Comparison of ENCODE assay signal across 14 cellular contexts in genomic region chr12:108573310-108573709, GRCh38. TPM values are rescaled to one million over a fixed set of nuclear protein-coding genes. Genes with fewer than 3 reads are reported as not detected.
DNase-seq lines count a peak whose midpoint lies in the region; ATAC-seq, FAIRE-seq and TF ChIP-seq lines count a peak whose summit lies in the region.
"Had no signal": no experiment of that assay in that cellular context is flagged by ENCODE, and none has a peak within 500 bp of the region (broad histone marks: within the 10 kb centered on the region; RNA-seq: fewer than 3 reads in every experiment).

No MANE protein-coding gene starts in this region.

- H3K79me2 ChIP-seq in HepG2 (ENCODE audit: insufficient read depth, low read length): no peaks in the 10 kb centered on the region

- CTCF ChIA-PET in HepG2 (lab: Yijun Ruan, JAX; ENCODE audit: low intra/inter-chr PET ratio, low total read pairs): no interaction called here

- in situ Hi-C loops in HepG2 (cut with HindIII; ENCODE audit: extremely low pct_ligation_motif_present, low pct_unique_long_range_greater_than_20kb): no loop called here

- TF ChIP-seq EP300 in HepG2 (IDR thresholded peaks at IDR 0.05; ENCODE audit: low read depth in 2 of 2, low read length in 2 of 2) (no peak), HepG2 (CRISPR knock-in tag; IDR thresholded peaks at IDR 0.05; ENCODE audit: borderline replicate concordance) (no peak)

- 4% methylated on average over 2 of the region's 2 CpGs for WGBS in HepG2 (ENCODE audit: low lambda C conversion rate)
- WGBS in right lobe of liver (ENCODE audit: insufficient coverage, low coverage, low lambda C conversion rate, missing lambda C conversion rate): 36% methylated on average over 2 of the region's 2 CpGs

- no peaks in the 10 kb centered on the region for H3K9me3 ChIP-seq in HepG2 (ENCODE audit: low read length)
- H3K9me3 ChIP-seq in right lobe of liver: no peaks in the 10 kb centered on the region

- H3K4me3 ChIP-seq in HepG2 (replicated peaks in 1 of 3; ENCODE audit: insufficient read depth in 1 of 3, low read depth in 2 of 3, low read length in 3 of 3) (no peak overlapping the region), right lobe of liver (no peak overlapping the region)
- H3K4me3 ChIP-seq: dorsolateral prefrontal cortex had no signal

- no peak for ATAC-seq in HepG2
- ATAC-seq in right lobe of liver: no peak
- ATAC-seq in HG02870 (IDR thresholded peaks at IDR 0.05; ENCODE audit: unreplicated experiment): peak; percentile 35
- peak; percentile 65 to 81 for ATAC-seq in activated naive CD4-positive, alpha-beta T cell treated with anti-CD3 and anti-CD28 coated beads, Interleukin-2, amount 50 U/mL, for 72 hours
- ATAC-seq in stimulated activated naive CD8-positive, alpha-beta T cell treated with anti-CD3 and anti-CD28 coated beads, Interleukin-15, Interleukin-2, amounts not matched to agents 100 U/mL and 50 U/mL, for 24 hours: peak; percentile 62

- intact Hi-C loops in HepG2 (cut with micrococcal nuclease; ENCODE audit: unreplicated experiment): no loop called here
- intact Hi-C loops in right lobe of liver (cut with DNase I): no loop called here

- peaks cover 2 to 12% of the 10 kb centered on the region in 2 experiments; a peak in 2 of 5 replicates for H3K36me3 ChIP-seq in HepG2 (replicated peaks in 1 of 2; ENCODE audit: control insufficient read depth in 1 of 2, insufficient read depth in 2 of 2, low read length in 2 of 2)
- H3K36me3 ChIP-seq in right lobe of liver: peaks cover 0 to 18% (median 4%) of the 10 kb centered on the region in 4 donors

- no peak for TF ChIP-seq POLR2A in HepG2 (IDR thresholded peaks at IDR 0.05; ENCODE audit: insufficient read depth in 1 of 2, low read depth in 2 of 2, low read length in 2 of 2)
- no peak for TF ChIP-seq POLR2A in right lobe of liver (IDR thresholded peaks at IDR 0.05)

- no peak for DNase-seq in HepG2 (ENCODE audit: low spot score)
- DNase-seq in right lobe of liver: no peak
- no peak for DNase-seq in activated naive CD4-positive, alpha-beta T cell treated with anti-CD3 and anti-CD28 coated beads, Interleukin-2, amount 50 U/mL, for 72 hours (ENCODE audit: low spot score in 2 of 2)
- no peak for DNase-seq in stimulated activated naive CD8-positive, alpha-beta T cell treated with anti-CD3 and anti-CD28 coated beads, Interleukin-15, Interleukin-2, amounts not matched to agents 100 U/mL and 50 U/mL, for 24 hours
- DNase-seq in type B pancreatic cell (ENCODE audit: extremely low spot score, unreplicated experiment): no peak
- no peak for DNase-seq in NCI-H1048 (lab: John Stamatoyannopoulos, UW)
- DNase-seq in NCI-H1417 (lab: John Stamatoyannopoulos, UW): no peak
- DNase-seq: activated CD4-positive, alpha-beta T cell treated with anti-CD3 and anti-CD28 coated beads for 4 hours; aorta; NCI-H2227 treated with DMSO at 0.1 percent for 48 hours; OCI-M1 had no signal

- no peak overlapping the region for H2AFZ ChIP-seq in HepG2 (ENCODE audit: low read length)

- TF ChIP-seq CTCF in HepG2 (CRISPR knock-in tag; IDR thresholded peaks at IDR 0.05) (no peak), right lobe of liver (IDR thresholded peaks at IDR 0.05) (no peak), type B pancreatic cell (conservative IDR thresholded peaks at IDR 0.05) (no peak)

- no peak for TF ChIP-seq RAD21 in HepG2 (CRISPR knock-in tag; IDR thresholded peaks at IDR 0.05)

- H3K4me1 ChIP-seq in HepG2 (ENCODE audit: insufficient read depth, low read length) (no peaks in the 10 kb centered on the region), right lobe of liver (no peaks in the 10 kb centered on the region)

- BruUV-seq in HepG2 (replicated peaks; lab: Mats Ljungman, UMichigan): no TSS peak

- no peaks in the 10 kb centered on the region for H4K20me1 ChIP-seq in HepG2 (ENCODE audit: insufficient read depth, low read length)

- peaks cover 6 to 7% of the 10 kb centered on the region in 2 donors for H3K36me3 Mint-ChIP-seq in activated naive CD4-positive, alpha-beta T cell treated with anti-CD3 and anti-CD28 coated beads, Interleukin-2, amount 50 U/mL, for 72 hours
- H3K36me3 Mint-ChIP-seq in type B pancreatic cell: peaks cover 3% of the 10 kb centered on the region

- no peak overlapping the region for H3K4me3 Mint-ChIP-seq in type B pancreatic cell

- no peaks in the 10 kb centered on the region for H3K4me1 Mint-ChIP-seq in type B pancreatic cell (ENCODE audit: unreplicated experiment)

- no peak overlapping the region for H3K27ac ChIP-seq in HepG2 (ENCODE audit: extremely low read length, insufficient read depth, low read length)
- H3K27ac ChIP-seq in right lobe of liver: no peak overlapping the region
- H3K27ac ChIP-seq: dorsolateral prefrontal cortex had no signal

- no peaks in the 10 kb centered on the region; a peak in 1 of 5 replicates for H3K27me3 ChIP-seq in HepG2 (ENCODE audit: control insufficient read depth in 1 of 2, insufficient read depth in 2 of 2, low read length in 2 of 2)
- no peaks in the 10 kb centered on the region for H3K27me3 ChIP-seq in right lobe of liver
- H3K27me3 ChIP-seq: dorsolateral prefrontal cortex had no signal

- POLR2A ChIA-PET in HepG2 (lab: Yijun Ruan, JAX): no interaction called here

- FAIRE-seq in HepG2 (lab: Jason Lieb, UNC): no peak

- no peak overlapping the region for H3K9ac ChIP-seq in HepG2 (ENCODE audit: insufficient read depth, low read depth, low read length)

- peaks cover 0 to 3% of the 10 kb centered on the region in 2 donors for H3K9me3 Mint-ChIP-seq in activated naive CD4-positive, alpha-beta T cell treated with anti-CD3 and anti-CD28 coated beads, Interleukin-2, amount 50 U/mL, for 72 hours
- no peaks in the 10 kb centered on the region for H3K9me3 Mint-ChIP-seq in type B pancreatic cell

- H3K4me2 ChIP-seq in HepG2 (ENCODE audit: low read depth, low read length): no peak overlapping the region

- H3K27me3 Mint-ChIP-seq in type B pancreatic cell: peaks cover 3% of the 10 kb centered on the region

- H3K27ac Mint-ChIP-seq in activated naive CD4-positive, alpha-beta T cell treated with anti-CD3 and anti-CD28 coated beads, Interleukin-2, amount 50 U/mL, for 72 hours: no peak overlapping the region
- H3K27ac Mint-ChIP-seq in type B pancreatic cell: no peak overlapping the region

RNA-seq across cellular contexts. Expression of gene ISCU, which starts 10.9 kb away (rescaled TPM):
- total RNA-seq in HepG2 (2016; rRNA removed; fragmentation: Illumina TruSeq; extraction: Trizol) (107 and 131 TPM in 2 replicates), right lobe of liver (10 to 100 TPM; 36.7 to 81.8 (median 58.4) TPM), type B pancreatic cell (ENCODE audit: low replicate concordance) (78.9 and 106 TPM in 2 replicates)
- 132 and 143 TPM in 2 replicates for total RNA-seq in HepG2 (2016; cell fraction: cytosol; rRNA removed; fragmentation: Illumina TruSeq; extraction: Trizol; ENCODE audit: low read depth)
- total RNA-seq in HepG2 (2016; cell fraction: insoluble cytoplasmic fraction; rRNA removed; fragmentation: Illumina TruSeq; extraction: Trizol): 110 and 134 TPM in 2 replicates
- 177 and 190 TPM in 2 replicates for total RNA-seq in HepG2 (2016; cell fraction: membrane; rRNA removed; fragmentation: Illumina TruSeq; extraction: Trizol)
- total RNA-seq in HepG2 (2016; cell fraction: nucleus; rRNA removed; fragmentation: Illumina TruSeq; extraction: Trizol): 57.1 and 61.7 TPM in 2 replicates
- polyA plus RNA-seq in HepG2 (2011; rRNA removed): 85.9 and 94.4 TPM in 2 replicates
- 52.6 and 73.1 TPM in 2 replicates for polyA plus RNA-seq in HepG2 (2011; cell fraction: cytosol; rRNA removed)
- 109 and 121 TPM in 2 replicates for polyA plus RNA-seq in HepG2 (2011; cell fraction: nucleus; rRNA removed)
- polyA plus RNA-seq in HepG2 (2012): 68.8 and 75.6 TPM in 2 replicates
- polyA plus RNA-seq in HepG2 (2016; cell fraction: cytosol; fragmentation: Illumina TruSeq; extraction: Trizol; ENCODE audit: low read depth): 179 and 208 TPM in 2 replicates
- polyA plus RNA-seq in HepG2 (2016; cell fraction: insoluble cytoplasmic fraction; fragmentation: Illumina TruSeq; extraction: Trizol; ENCODE audit: low read depth): 160 and 163 TPM in 2 replicates
- 188 and 198 TPM in 2 replicates for polyA plus RNA-seq in HepG2 (2016; cell fraction: membrane; fragmentation: Illumina TruSeq; extraction: Trizol; ENCODE audit: low read depth)
- polyA plus RNA-seq in HepG2 (2016; cell fraction: nucleus; fragmentation: Illumina TruSeq; extraction: Trizol; ENCODE audit: insufficient read depth, low read depth): 121 and 125 TPM in 2 replicates
- 27.0 and 56.6 TPM in 2 replicates for polyA minus RNA-seq in HepG2 (2011; rRNA and poly(A)+ RNA removed; ENCODE audit: low replicate concordance)
- polyA minus RNA-seq in HepG2 (2011; cell fraction: cytosol; rRNA and poly(A)+ RNA removed): 22.4 and 23.6 TPM in 2 replicates
- 41.3 and 43.5 TPM in 2 replicates for polyA minus RNA-seq in HepG2 (2011; cell fraction: nucleus; rRNA and poly(A)+ RNA removed)
- total RNA-seq in activated naive CD4-positive, alpha-beta T cell treated with anti-CD3 and anti-CD28 coated beads, Interleukin-2, amount 50 U/mL, for 72 hours: 100 to 1,000 TPM in 1 of 2 donors, 10 to 100 TPM in 1; 53.6 to 158 TPM

RNA-seq across cellular contexts. Expression of gene SART3, which starts 12.3 kb away (rescaled TPM):
- total RNA-seq in HepG2 (2016; rRNA removed; fragmentation: Illumina TruSeq; extraction: Trizol) (60.7 and 69.9 TPM in 2 replicates), right lobe of liver (10 to 100 TPM; 13.2 to 28.4 (median 20.6) TPM), type B pancreatic cell (ENCODE audit: low replicate concordance) (48.5 and 72.6 TPM in 2 replicates)
- 21.9 and 27.2 TPM in 2 replicates for total RNA-seq in HepG2 (2016; cell fraction: cytosol; rRNA removed; fragmentation: Illumina TruSeq; extraction: Trizol; ENCODE audit: low read depth)
- total RNA-seq in HepG2 (2016; cell fraction: insoluble cytoplasmic fraction; rRNA removed; fragmentation: Illumina TruSeq; extraction: Trizol): 55.9 and 75.2 TPM in 2 replicates
- total RNA-seq in HepG2 (2016; cell fraction: membrane; rRNA removed; fragmentation: Illumina TruSeq; extraction: Trizol): 19.7 and 22.5 TPM in 2 replicates
- 77.0 and 82.1 TPM in 2 replicates for total RNA-seq in HepG2 (2016; cell fraction: nucleus; rRNA removed; fragmentation: Illumina TruSeq; extraction: Trizol)
- 15.3 and 16.1 TPM in 2 replicates for polyA plus RNA-seq in HepG2 (2011; rRNA removed)
- polyA plus RNA-seq in HepG2 (2011; cell fraction: cytosol; rRNA removed): 8.3 and 9.4 TPM in 2 replicates
- 27.3 and 39.2 TPM in 2 replicates for polyA plus RNA-seq in HepG2 (2011; cell fraction: nucleus; rRNA removed)
- 26.6 and 31.2 TPM in 2 replicates for polyA plus RNA-seq in HepG2 (2012)
- polyA plus RNA-seq in HepG2 (2016; cell fraction: cytosol; fragmentation: Illumina TruSeq; extraction: Trizol; ENCODE audit: low read depth): 2.3 and 2.5 TPM in 2 replicates
- polyA plus RNA-seq in HepG2 (2016; cell fraction: insoluble cytoplasmic fraction; fragmentation: Illumina TruSeq; extraction: Trizol; ENCODE audit: low read depth): 35.5 and 40.7 TPM in 2 replicates
- polyA plus RNA-seq in HepG2 (2016; cell fraction: membrane; fragmentation: Illumina TruSeq; extraction: Trizol; ENCODE audit: low read depth): 5.1 and 6.5 TPM in 2 replicates
- 53.6 and 61.3 TPM in 2 replicates for polyA plus RNA-seq in HepG2 (2016; cell fraction: nucleus; fragmentation: Illumina TruSeq; extraction: Trizol; ENCODE audit: insufficient read depth, low read depth)
- polyA minus RNA-seq in HepG2 (2011; rRNA and poly(A)+ RNA removed; ENCODE audit: low replicate concordance): 27.4 and 45.1 TPM in 2 replicates
- polyA minus RNA-seq in HepG2 (2011; cell fraction: cytosol; rRNA and poly(A)+ RNA removed): 11.9 and 15.4 TPM in 2 replicates
- polyA minus RNA-seq in HepG2 (2011; cell fraction: nucleus; rRNA and poly(A)+ RNA removed): 155 and 179 TPM in 2 replicates
- 100 to 1,000 TPM in 1 of 2 donors, 10 to 100 TPM in 1; 89.0 to 105 TPM for total RNA-seq in activated naive CD4-positive, alpha-beta T cell treated with anti-CD3 and anti-CD28 coated beads, Interleukin-2, amount 50 U/mL, for 72 hours

RNA-seq across cellular contexts. Expression of gene TMEM119, which starts 24.6 kb away (rescaled TPM):
- total RNA-seq in HepG2 (2016; rRNA removed; fragmentation: Illumina TruSeq; extraction: Trizol) (not detected in 2 replicates), right lobe of liver (under 1 TPM in 4 of 6 experiments, not detected in 2; 0.09 to 0.38 (median 0.22) TPM), type B pancreatic cell (ENCODE audit: low replicate concordance) (0.33 and 27.2 TPM in 2 replicates)
- total RNA-seq in HepG2 (2016; cell fraction: cytosol; rRNA removed; fragmentation: Illumina TruSeq; extraction: Trizol; ENCODE audit: low read depth): not detected in 2 replicates
- total RNA-seq in HepG2 (2016; cell fraction: insoluble cytoplasmic fraction; rRNA removed; fragmentation: Illumina TruSeq; extraction: Trizol): not detected in 2 replicates
- not detected in 2 replicates for total RNA-seq in HepG2 (2016; cell fraction: membrane; rRNA removed; fragmentation: Illumina TruSeq; extraction: Trizol)
- total RNA-seq in HepG2 (2016; cell fraction: nucleus; rRNA removed; fragmentation: Illumina TruSeq; extraction: Trizol): not detected in 2 replicates
- not detected in 2 replicates for polyA plus RNA-seq in HepG2 (2011; rRNA removed)
- polyA plus RNA-seq in HepG2 (2011; cell fraction: cytosol; rRNA removed): not detected in 2 replicates
- not detected in 2 replicates for polyA plus RNA-seq in HepG2 (2011; cell fraction: nucleus; rRNA removed)
- polyA plus RNA-seq in HepG2 (2012): not detected in 2 replicates
- not detected in 2 replicates for polyA plus RNA-seq in HepG2 (2016; cell fraction: cytosol; fragmentation: Illumina TruSeq; extraction: Trizol; ENCODE audit: low read depth)
- not detected in 2 replicates for polyA plus RNA-seq in HepG2 (2016; cell fraction: insoluble cytoplasmic fraction; fragmentation: Illumina TruSeq; extraction: Trizol; ENCODE audit: low read depth)
- not detected in 2 replicates for polyA plus RNA-seq in HepG2 (2016; cell fraction: membrane; fragmentation: Illumina TruSeq; extraction: Trizol; ENCODE audit: low read depth)
- not detected in 2 replicates for polyA plus RNA-seq in HepG2 (2016; cell fraction: nucleus; fragmentation: Illumina TruSeq; extraction: Trizol; ENCODE audit: insufficient read depth, low read depth)
- not detected in 2 replicates for polyA minus RNA-seq in HepG2 (2011; rRNA and poly(A)+ RNA removed; ENCODE audit: low replicate concordance)
- polyA minus RNA-seq in HepG2 (2011; cell fraction: cytosol; rRNA and poly(A)+ RNA removed): not detected in 2 replicates
- not detected in 2 replicates for polyA minus RNA-seq in HepG2 (2011; cell fraction: nucleus; rRNA and poly(A)+ RNA removed)
- total RNA-seq in activated naive CD4-positive, alpha-beta T cell treated with anti-CD3 and anti-CD28 coated beads, Interleukin-2, amount 50 U/mL, for 72 hours: under 1 TPM in 1 of 2 donors, not detected in 1; 0.09 TPM
- total RNA-seq: MCF 10A had no signal

RNA-seq across cellular contexts. Expression of gene FICD, which starts 58.2 kb away (rescaled TPM):
- total RNA-seq in HepG2 (2016; rRNA removed; fragmentation: Illumina TruSeq; extraction: Trizol) (1.1 and 3.0 TPM in 2 replicates), right lobe of liver (1 to 10 TPM; 2.8 to 8.4 (median 5.6) TPM), type B pancreatic cell (ENCODE audit: low replicate concordance) (4.7 and 4.9 TPM in 2 replicates)
- 0.35 and 0.71 TPM in 2 replicates for total RNA-seq in HepG2 (2016; cell fraction: cytosol; rRNA removed; fragmentation: Illumina TruSeq; extraction: Trizol; ENCODE audit: low read depth)
- 1.1 and 2.7 TPM in 2 replicates for total RNA-seq in HepG2 (2016; cell fraction: insoluble cytoplasmic fraction; rRNA removed; fragmentation: Illumina TruSeq; extraction: Trizol)
- 0.96 and 1.4 TPM in 2 replicates for total RNA-seq in HepG2 (2016; cell fraction: membrane; rRNA removed; fragmentation: Illumina TruSeq; extraction: Trizol)
- total RNA-seq in HepG2 (2016; cell fraction: nucleus; rRNA removed; fragmentation: Illumina TruSeq; extraction: Trizol): 4.3 and 5.0 TPM in 2 replicates
- polyA plus RNA-seq in HepG2 (2011; rRNA removed): 0.99 and 1.2 TPM in 2 replicates
- polyA plus RNA-seq in HepG2 (2011; cell fraction: cytosol; rRNA removed): 1.1 and 1.4 TPM in 2 replicates
- polyA plus RNA-seq in HepG2 (2011; cell fraction: nucleus; rRNA removed): 2.7 and 3.4 TPM in 2 replicates
- polyA plus RNA-seq in HepG2 (2012): 2.5 and 2.6 TPM in 2 replicates
- polyA plus RNA-seq in HepG2 (2016; cell fraction: cytosol; fragmentation: Illumina TruSeq; extraction: Trizol; ENCODE audit: low read depth): 0.19 and 0.40 TPM in 2 replicates
- 0.85 and 1.5 TPM in 2 replicates for polyA plus RNA-seq in HepG2 (2016; cell fraction: insoluble cytoplasmic fraction; fragmentation: Illumina TruSeq; extraction: Trizol; ENCODE audit: low read depth)
- 0.32 and 0.69 TPM in 2 replicates for polyA plus RNA-seq in HepG2 (2016; cell fraction: membrane; fragmentation: Illumina TruSeq; extraction: Trizol; ENCODE audit: low read depth)
- polyA plus RNA-seq in HepG2 (2016; cell fraction: nucleus; fragmentation: Illumina TruSeq; extraction: Trizol; ENCODE audit: insufficient read depth, low read depth): 3.1 TPM in 2 replicates
- 4.5 and 6.7 TPM in 2 replicates for polyA minus RNA-seq in HepG2 (2011; rRNA and poly(A)+ RNA removed; ENCODE audit: low replicate concordance)
- polyA minus RNA-seq in HepG2 (2011; cell fraction: cytosol; rRNA and poly(A)+ RNA removed): 2.0 and 2.5 TPM in 2 replicates
- 3.1 and 4.8 TPM in 2 replicates for polyA minus RNA-seq in HepG2 (2011; cell fraction: nucleus; rRNA and poly(A)+ RNA removed)
- 1 to 10 TPM; 2.3 to 8.4 TPM for total RNA-seq in activated naive CD4-positive, alpha-beta T cell treated with anti-CD3 and anti-CD28 coated beads, Interleukin-2, amount 50 U/mL, for 72 hours

Comparison
In these comparisons a context has a peak if more than half of its experiments do, and no peak if none do; other contexts are left out.
1. ATAC-seq: peak in HG02870 (single experiment), activated naive CD4-positive, alpha-beta T cell treated with anti-CD3 and anti-CD28 coated beads, Interleukin-2, amount 50 U/mL, for 72 hours (2 of 2) and stimulated activated naive CD8-positive, alpha-beta T cell treated with anti-CD3 and anti-CD28 coated beads, Interleukin-15, Interleukin-2, amounts not matched to agents 100 U/mL and 50 U/mL, for 24 hours (single experiment); none in HepG2 (single experiment) and right lobe of liver (0 of 4).